ENCODE assay signal across 8 cellular contexts in genomic region chr11:71977743-71978418, GRCh38. TPM values are rescaled to one million over a fixed set of nuclear protein-coding genes. Genes with fewer than 3 reads are reported as not detected.
DNase-seq lines count a peak whose midpoint lies in the region; FAIRE-seq and TF ChIP-seq lines count a peak whose summit lies in the region.

No MANE protein-coding gene starts in this region.

- H3K4me1 ChIP-seq in mammary epithelial cell (ENCODE audit: insufficient read depth, low read length) (no peaks in the 10 kb centered on the region), kidney (ENCODE audit: control insufficient read depth in 1 of 2, insufficient read depth in 1 of 2, low read depth in 1 of 2, low read length in 2 of 2) (no peaks in the 10 kb centered on the region)

- TF ChIP-seq CTCF in LNCaP clone FGC (IDR thresholded peaks at IDR 0.05; ENCODE audit: control insufficient read depth, extremely low read depth, insufficient read depth) (peak; percentile 87), mammary epithelial cell (conservative IDR thresholded peaks at IDR 0.05 in 1 of 2, IDR thresholded peaks at IDR 0.05 in 1 of 2; ENCODE audit: extremely low read depth in 1 of 2, insufficient read depth in 1 of 2, low read depth in 1 of 2, low read length in 2 of 2) (peak; percentile 67 to 79), kidney (IDR thresholded peaks at IDR 0.05; ENCODE audit: borderline replicate concordance, extremely low read depth, insufficient read depth) (peak; percentile 82)

- no peak overlapping the region for H3K9ac ChIP-seq in mammary epithelial cell (ENCODE audit: insufficient read depth, low read length)
- H3K9ac ChIP-seq in kidney (ENCODE audit: low read length in 2 of 2) = no peak overlapping the region

- no peaks in the 10 kb centered on the region for H4K20me1 ChIP-seq in mammary epithelial cell (ENCODE audit: insufficient read depth, low read length)

- 50% methylated on average over 5 of the region's 7 CpGs for WGBS in mammary epithelial cell (ENCODE audit: low coverage, missing lambda C conversion rate)

- H2AFZ ChIP-seq in mammary epithelial cell (ENCODE audit: low read depth, low read length) = no peak overlapping the region

- H3K4me3 ChIP-seq in LNCaP clone FGC (ENCODE audit: low read depth, low read length) (no peak overlapping the region), mammary epithelial cell (replicated peaks in 1 of 3; ENCODE audit: insufficient read depth in 1 of 3, low read depth in 2 of 3, low read length in 3 of 3) (no peak overlapping the region), kidney (ENCODE audit: low read length in 2 of 2) (no peak overlapping the region)

- intact Hi-C loops in mammary epithelial cell (cut with micrococcal nuclease) = loop anchor here (1.0 to 5.0 kb wide), 5 partner anchors 114 to 456 kb away; partner anchors contain the start of gene CLPB
- intact Hi-C loops in kidney (cut with DNase I) = no loop called here

- in situ Hi-C loops in mammary epithelial cell (cut with MboI; ENCODE audit: low sequenced_read_pairs in 2 of 2) = loop anchor here in 1 of 2 donors (5.0 kb wide), 1 partner anchor 454 kb away; the partner anchor contains the start of gene CLPB

- no peak overlapping the region for H3K27ac ChIP-seq in mammary epithelial cell (ENCODE audit: insufficient read depth, low read depth, low read length)
- H3K27ac ChIP-seq in kidney (ENCODE audit: low read depth in 2 of 2, low read length in 2 of 2) = no peak overlapping the region

- peak; percentile 15 for FAIRE-seq in kidney (lab: Jason Lieb, UNC)

- H3K36me3 ChIP-seq in mammary epithelial cell (ENCODE audit: insufficient read depth, low read length) (peaks cover 3% of the 10 kb centered on the region), kidney (ENCODE audit: control insufficient read depth in 1 of 2, insufficient read depth in 2 of 2, low read length in 2 of 2) (peaks cover 2 to 15% of the 10 kb centered on the region in 2 donors)

- H3K9me3 ChIP-seq in mammary epithelial cell (replicated peaks; ENCODE audit: insufficient read depth, low read length) = no peaks in the 10 kb centered on the region
- H3K9me3 ChIP-seq in kidney (ENCODE audit: control insufficient read depth in 1 of 2, low read length in 2 of 2) = no peaks in the 10 kb centered on the region

- H3K27me3 ChIP-seq in mammary epithelial cell (ENCODE audit: insufficient read depth, low read length) = no peaks in the 10 kb centered on the region

- peaks cover 3% of the 10 kb centered on the region for H3K79me2 ChIP-seq in mammary epithelial cell (ENCODE audit: insufficient read depth, low read length)

- DNase-seq in NCI-H146 (lab: John Stamatoyannopoulos, UW) = peak; percentile 8
- no peak for DNase-seq in NCI-H146 treated with DMSO at 0.1 percent for 48 hours (lab: John Stamatoyannopoulos, UW; ENCODE audit: unreplicated experiment)
- no peak for DNase-seq in LNCaP clone FGC (ENCODE audit: low read depth)
- peak in 3 of 5 experiments; percentile 21 to 63 (median 34) for DNase-seq in T-helper 2 cell
- peak; percentile 33 for DNase-seq in mammary epithelial cell
- DNase-seq in kidney = no peak
- DNase-seq in stimulated activated CD4-positive, alpha-beta T cell treated with anti-CD3 and anti-CD28 coated beads, TNF-alpha, amount 100 ng/mL, for 1 hour (ENCODE audit: low read depth in 3 of 3, low spot score in 1 of 3) = peak in 2 of 3 donors; percentile 2 to 7
- DNase-seq in HK-2 (ENCODE audit: unreplicated experiment) = no peak

- dilution Hi-C loops in mammary epithelial cell (cut with HindIII; ENCODE audit: low sequenced_read_pairs) = no loop called here

- H3K4me2 ChIP-seq in mammary epithelial cell (ENCODE audit: insufficient read depth, low read depth, low read length) = no peak overlapping the region

- no TSS peak for BruUV-seq in mammary epithelial cell (replicated peaks; lab: Mats Ljungman, UMichigan)

- CTCF ChIA-PET in mammary epithelial cell (lab: Charles Lee; ENCODE audit: low non-redundant PET) = interaction anchor here (0.8 kb wide), 1 partner anchor 47 kb away, joined by 17 read pairs; no protein-coding TSS in a partner anchor

RNA-seq across cellular contexts. Expression of gene IL18BP, which starts 20.8 kb away (rescaled TPM):
- total RNA-seq in mammary epithelial cell (1 to 10 TPM; 2.7 to 6.2 TPM), kidney (19.5 TPM)
- polyA plus RNA-seq in mammary epithelial cell (1.3 TPM), kidney (ENCODE audit: insufficient read depth, low read depth, low replicate concordance) (21.1 TPM)
- polyA minus RNA-seq in mammary epithelial cell = 13.1 TPM

RNA-seq across cellular contexts. Expression of gene RNF121, which starts 49.0 kb away (rescaled TPM):
- total RNA-seq in mammary epithelial cell = 10 to 100 TPM; 32.2 to 33.9 TPM
- 41.6 TPM for polyA plus RNA-seq in mammary epithelial cell
- 78.1 TPM for polyA minus RNA-seq in mammary epithelial cell
- total RNA-seq in kidney = 59.4 TPM
- polyA plus RNA-seq in kidney (ENCODE audit: insufficient read depth, low read depth, low replicate concordance) = 37.1 TPM

RNA-seq across cellular contexts. Expression of gene XNDC1N, which starts 49.5 kb away (rescaled TPM):
- total RNA-seq in mammary epithelial cell (1 to 10 TPM; 5.5 to 9.7 TPM), kidney (14.3 TPM)
- polyA plus RNA-seq in mammary epithelial cell (2.6 TPM), kidney (ENCODE audit: insufficient read depth, low read depth, low replicate concordance) (4.6 TPM)
- 9.7 TPM for polyA minus RNA-seq in mammary epithelial cell

Comparison
In these comparisons a context has a peak if more than half of its experiments do, and no peak if none do; other contexts are left out.
1. DNase-seq: peak in NCI-H146 (single experiment), T-helper 2 cell (3 of 5), mammary epithelial cell (single experiment) and stimulated activated CD4-positive, alpha-beta T cell treated with anti-CD3 and anti-CD28 coated beads, TNF-alpha, amount 100 ng/mL, for 1 hour (2 of 3); none in NCI-H146 treated with DMSO at 0.1 percent for 48 hours (single experiment), LNCaP clone FGC (single experiment), kidney (single experiment) and HK-2 (single experiment).
2. Peak in every context shown above with its lines, with median percentiles within 50 percentile points of each other: CTCF ChIP-seq.